ENCODE assay signal across 9 cellular contexts in the genomic region with DNA sequence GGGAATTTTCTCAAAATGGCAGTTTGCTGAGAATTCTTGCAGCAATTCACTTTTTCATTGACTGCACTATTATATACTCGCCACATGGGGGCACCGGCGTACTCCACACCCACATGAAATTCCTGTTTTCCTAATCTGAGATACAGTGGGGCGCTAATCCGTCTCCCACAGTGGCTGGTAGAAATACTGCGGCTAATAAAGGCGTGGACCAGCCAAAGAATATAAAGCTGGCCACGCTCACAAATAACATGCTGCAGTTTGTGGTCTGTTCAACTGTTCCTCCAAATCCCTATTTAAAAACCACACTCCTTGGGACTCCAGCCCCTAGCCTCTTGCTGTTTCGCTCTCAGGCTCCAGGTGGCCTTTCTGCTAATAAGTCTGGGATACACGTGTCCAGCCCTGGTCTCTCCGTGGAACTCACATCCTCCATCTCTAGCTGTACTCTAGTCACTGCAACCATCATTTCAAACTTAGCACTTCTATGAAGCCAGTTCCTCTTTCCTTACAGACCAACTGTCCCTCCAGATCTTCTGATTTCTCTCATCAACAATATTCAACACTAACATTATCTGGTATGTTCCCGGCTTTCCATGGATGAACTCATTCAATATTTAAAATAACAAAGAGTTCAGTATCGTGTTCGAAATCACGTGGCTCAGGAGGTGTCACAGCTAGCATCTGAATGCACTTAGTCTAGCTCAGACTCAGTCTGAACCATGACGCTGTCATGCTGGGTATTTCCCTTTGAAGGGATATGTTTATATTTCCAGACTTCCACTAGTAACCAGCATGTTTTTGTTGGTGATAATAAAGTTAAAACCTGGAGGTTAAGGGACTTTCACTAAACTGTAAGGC. TPM values are rescaled to one million over a fixed set of nuclear protein-coding genes. Genes with fewer than 3 reads are reported as not detected.
A peak's percentile ranks its signal among the peaks of the same experiment; 100 is the strongest.
DNase-seq lines count a peak whose midpoint lies in the region; ATAC-seq and TF ChIP-seq lines count a peak whose summit lies in the region.
"Had no signal": no experiment of that assay in that cellular context is flagged by ENCODE, and none has a peak within 500 bp of the region (broad histone marks: within the 10 kb centered on the region; RNA-seq: fewer than 3 reads in every experiment).

No MANE protein-coding gene starts in this region.

- 20% methylated on average over 16 of the region's 16 CpGs for WGBS in right lobe of liver (ENCODE audit: insufficient coverage, low coverage, low lambda C conversion rate, missing lambda C conversion rate)

- intact Hi-C loops in right lobe of liver (cut with DNase I) = loop anchor here in 1 of 2 donors (10.0 kb wide), 1 partner anchor 220 kb away; a partner anchor contains a TSS

- DNase-seq in NCI-H510A treated with DMSO at 0.1 percent for 48 hours (lab: John Stamatoyannopoulos, UW) (peak; percentile 73), NCI-H510A (lab: John Stamatoyannopoulos, UW) (no peak), H4 (ENCODE audit: low spot score) (peak; percentile 75), NAMALWA (ENCODE audit: low spot score) (peak; percentile 49), SKM-1 treated with dmso at 0.1 percent for 144 hours (lab: John Stamatoyannopoulos, UW; ENCODE audit: unreplicated experiment) (peak; percentile 58), coronary artery (ENCODE audit: low spot score) (peak; percentile 76), right lobe of liver (peak in 2 of 3 donors; percentile 37 to 50), substantia nigra (lab: John Stamatoyannopoulos, UW) (peak in 35 of 49 donors; percentile 3 to 62 (median 23))

- H3K9me3 ChIP-seq in right lobe of liver = no peaks in the 10 kb centered on the region

- H3K27ac ChIP-seq in coronary artery (peak overlapping the region; percentile 24 to 66), right lobe of liver (no peak overlapping the region), substantia nigra (ENCODE audit: low read depth, low read length, poor library complexity, severe bottlenecking) (no peak overlapping the region)

- peaks cover 0 to 4% (median 0%) of the 10 kb centered on the region in 4 donors for H3K4me1 ChIP-seq in right lobe of liver

- no peak for TF ChIP-seq POLR2A in right lobe of liver (IDR thresholded peaks at IDR 0.05)

- H3K4me3 ChIP-seq in coronary artery (peak overlapping the region; percentile 60), right lobe of liver (peak overlapping the region in 1 of 3 donors; percentile 23)

- peak; percentile 96 to 99 (median 98) for ATAC-seq in right lobe of liver

- H3K27me3 ChIP-seq in right lobe of liver = no peaks in the 10 kb centered on the region

- TF ChIP-seq CTCF in coronary artery (IDR thresholded peaks at IDR 0.05) (peak; percentile 81), right lobe of liver (IDR thresholded peaks at IDR 0.05) (peak; percentile 69 to 83 (median 75))

- H3K36me3 ChIP-seq in right lobe of liver = no peaks in the 10 kb centered on the region

RNA-seq across cellular contexts. Expression of a gene that starts 22.0 kb away (rescaled TPM):
- total RNA-seq in H4 (2014; rRNA removed; shearing (Covaris generic)) = 22.8 and 24.8 TPM in 2 replicates
- total RNA-seq in right lobe of liver = 10 to 100 TPM; 13.3 to 20.5 (median 17.9) TPM

RNA-seq across cellular contexts. Expression of a gene that starts 28.9 kb away (rescaled TPM):
- total RNA-seq in H4 (2014; rRNA removed; shearing (Covaris generic)) = 18.7 and 22.8 TPM in 2 replicates
- 10 to 100 TPM; 30.9 to 56.8 (median 35.6) TPM for total RNA-seq in right lobe of liver

RNA-seq across cellular contexts. Expression of a gene that starts 29.1 kb away (rescaled TPM):
- total RNA-seq in H4 (2014; rRNA removed; shearing (Covaris generic)) = 18.6 and 22.4 TPM in 2 replicates
- 1 to 10 TPM in 3 of 6 experiments, under 1 TPM in 3; 0.23 to 4.0 (median 1.2) TPM for total RNA-seq in right lobe of liver

RNA-seq across cellular contexts. Expression of a gene that starts 33.4 kb away (rescaled TPM):
- total RNA-seq in H4 (2014; rRNA removed; shearing (Covaris generic)) = not detected in 2 replicates
- total RNA-seq in right lobe of liver = not detected
- total RNA-seq: mononuclear cell had no signal

Comparison
In these comparisons a context has a peak if more than half of its experiments do, and no peak if none do; other contexts are left out.
1. H3K27ac ChIP-seq: peak in coronary artery (2 of 2); none in right lobe of liver (0 of 3) and substantia nigra (single experiment).